28 cellular contexts compared by ENCODE assay signal in the genomic region with DNA sequence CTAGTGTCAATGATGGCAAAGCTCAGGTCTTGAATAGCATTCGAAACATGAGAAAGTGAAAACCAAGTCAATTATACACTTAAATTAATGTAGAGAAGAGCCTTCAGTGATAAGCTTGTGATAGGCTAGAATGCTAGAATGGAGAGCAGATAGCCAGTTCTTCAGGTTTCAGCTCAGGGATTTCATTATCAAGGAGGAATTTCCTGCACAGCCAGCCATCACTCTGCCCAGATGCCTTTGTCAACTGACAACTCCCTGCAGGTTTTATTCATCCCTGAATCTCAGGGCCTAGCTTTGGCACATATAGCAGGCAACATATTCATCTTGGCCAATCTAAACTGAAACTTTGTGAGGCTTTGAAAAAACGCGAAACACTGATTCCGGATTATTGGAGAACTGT.
"Had no signal": no experiment of that assay in that cellular context is flagged by ENCODE, and none has a peak within 500 bp of the region (broad histone marks: within the 10 kb centered on the region; RNA-seq: fewer than 3 reads in every experiment).

No MANE protein-coding gene starts in this region.

- H3K4me2 ChIP-seq: SK-N-SH had no signal

- H3K9ac ChIP-seq: SK-N-SH had no signal

- H3K9me3 ChIP-seq: ascending aorta, body of pancreas, Peyer's patch, SJCRH30, SK-N-SH had no signal

- ATAC-seq: activated CD4-positive, CD25-positive, alpha-beta regulatory T cell treated with anti-CD3 and anti-CD28 coated beads, Interleukin-2, amount 50 U/mL, for 24 hours; activated CD8-positive, alpha-beta memory T cell treated with anti-CD3 and anti-CD28 coated beads, Interleukin-2, amount 10 ng/mL, durations not matched to agents 7 days and 5 days; activated naive CD4-positive, alpha-beta T cell treated with anti-CD3 and anti-CD28 coated beads, Interleukin-2, amount 50 U/mL, for 72 hours; activated naive CD8-positive, alpha-beta T cell treated with anti-CD3 and anti-CD28 coated beads, Interleukin-2, amount 50 U/mL, for 24 hours; body of pancreas had no signal

- H3K4me1 ChIP-seq: ascending aorta, body of pancreas, Peyer's patch, SJCRH30 had no signal

- H3K27me3 ChIP-seq: ascending aorta, body of pancreas, cardiac muscle cell, Peyer's patch, SJCRH30 had no signal

- DNase-seq: activated CD4-positive, alpha-beta T cell treated with anti-CD3 and anti-CD28 coated beads for 48 hours; activated CD4-positive, alpha-beta T cell treated with anti-CD3 and anti-CD28 coated beads, Interleukin-2, amount 50 U/mL, for 4 hours; activated CD8-positive, alpha-beta memory T cell treated with anti-CD3 and anti-CD28 coated beads, Interleukin-2, amount 10 ng/mL, durations not matched to agents 7 days and 5 days; activated effector memory CD4-positive, alpha-beta T cell treated with Interleukin-2 at 50 U/mL for 16 hours; activated naive CD4-positive, alpha-beta T cell treated with Interleukin-2 at 50 U/mL for 16 hours; activated naive CD8-positive, alpha-beta T cell treated with anti-CD3 and anti-CD28 coated beads, Interleukin-2, amount 50 U/mL, for 24 hours; activated T-cell treated with anti-CD3 and anti-CD28 coated beads, Interleukin-2, amount 50 U/mL, for 24 hours; amniotic stem cell; body of pancreas; IMR-90; Kasumi-1; KBM-7; NCI-H1048; NCI-H1694; NCI-H2029; NCI-H2107; NCI-H446; Peyer's patch; Right ventricle myocardium superior; SJCRH30; SK-N-SH; T-helper 1 cell; WERI-Rb-1 had no signal

- H3K4me3 ChIP-seq: ascending aorta, body of pancreas, cardiac muscle cell, Peyer's patch, SJCRH30 had no signal

- H3K27ac ChIP-seq: ascending aorta, body of pancreas, cardiac muscle cell, Peyer's patch, RWPE1, SJCRH30, WERI-Rb-1 had no signal

- H3K36me3 ChIP-seq: ascending aorta, cardiac muscle cell, Peyer's patch, SJCRH30, WERI-Rb-1 had no signal
